In genomic region chr15:100866386-100867330, GRCh38 we compare ENCODE assay signal across 24 cellular contexts. TPM values are rescaled to one million over a fixed set of nuclear protein-coding genes. Genes with fewer than 3 reads are reported as not detected.
"Had no signal": no experiment of that assay in that cellular context is flagged by ENCODE, and none has a peak within 500 bp of the region (broad histone marks: within the 10 kb centered on the region; RNA-seq: fewer than 3 reads in every experiment).

No MANE protein-coding gene starts in this region.

- H3K27me3 ChIP-seq: vagina had no signal

- H3K36me3 ChIP-seq: left ventricle myocardium inferior, thoracic aorta, vagina, WERI-Rb-1 had no signal

- DNase-seq: activated CD4-positive, alpha-beta T cell treated with anti-CD3 and anti-CD28 coated beads for 1 hour; activated CD4-positive, alpha-beta T cell treated with anti-CD3 and anti-CD28 coated beads, Interleukin-2, amount 50 U/mL, for 1 hour; activated CD8-positive, alpha-beta T cell treated with anti-CD3 and anti-CD28 coated beads, Interleukin-2, amount 10 ng/mL, durations not matched to agents 7 days and 5 days; activated gamma-delta T cell treated with Interleukin-2 at 50 U/mL for 16 hours; anterior cingulate cortex; caudate nucleus; effector CD4-positive, alpha-beta T cell; erythroblast; foreskin fibroblast; kidney glomerular epithelial cell; left ventricle myocardium inferior; midbrain; stimulated activated CD4-positive, alpha-beta T cell treated with anti-CD3 and anti-CD28 coated beads, Interleukin-15, amount 100 ng/mL, for 24 hours; stimulated activated CD8-positive, alpha-beta memory T cell treated with anti-CD3 and anti-CD28 coated beads, Interleukin-4, amount 100 ng/mL, for 48 hours; stimulated activated naive CD4-positive, alpha-beta T cell; WERI-Rb-1 had no signal

- H3K4me3 Mint-ChIP-seq: activated CD8-positive, alpha-beta T cell treated with anti-CD3 and anti-CD28 coated beads, Interleukin-2, amount 10 ng/mL, durations not matched to agents 7 days and 5 days; activated naive CD4-positive, alpha-beta T cell treated with anti-CD3 and anti-CD28 coated beads, Interleukin-2, amount 50 U/mL, for 24 hours; brain; dendritic cell treated with granulocyte-macrophage colony-stimulating factor and Interleukin-4, amounts not matched to agents 40 ng/mL and 50 ng/mL, for 4 days; nephron; type B pancreatic cell had no signal

- H3K27ac Mint-ChIP-seq: activated CD8-positive, alpha-beta T cell treated with anti-CD3 and anti-CD28 coated beads, Interleukin-2, amount 10 ng/mL, durations not matched to agents 7 days and 5 days; activated naive CD4-positive, alpha-beta T cell treated with anti-CD3 and anti-CD28 coated beads, Interleukin-2, amount 50 U/mL, for 24 hours; dendritic cell treated with granulocyte-macrophage colony-stimulating factor and Interleukin-4, amounts not matched to agents 40 ng/mL and 50 ng/mL, for 4 days; nephron; type B pancreatic cell had no signal

- H3K27ac ChIP-seq: left ventricle myocardium inferior, thoracic aorta, vagina, WERI-Rb-1 had no signal

- H3K4me1 Mint-ChIP-seq: activated naive CD4-positive, alpha-beta T cell treated with anti-CD3 and anti-CD28 coated beads, Interleukin-2, amount 50 U/mL, for 24 hours had no signal

- H3K4me2 ChIP-seq: smooth muscle cell had no signal

- H3K4me3 ChIP-seq: left ventricle myocardium inferior, smooth muscle cell, thoracic aorta, vagina had no signal

- H3K27me3 Mint-ChIP-seq: activated naive CD4-positive, alpha-beta T cell treated with anti-CD3 and anti-CD28 coated beads, Interleukin-2, amount 50 U/mL, for 24 hours had no signal

- H3K9me3 ChIP-seq: thoracic aorta, vagina had no signal

- H3K4me1 ChIP-seq: left ventricle myocardium inferior had no signal

- ATAC-seq: activated CD8-positive, alpha-beta T cell treated with anti-CD3 and anti-CD28 coated beads, Interleukin-2, amount 10 ng/mL, durations not matched to agents 7 days and 5 days had no signal

- H3K36me3 Mint-ChIP-seq: activated naive CD4-positive, alpha-beta T cell treated with anti-CD3 and anti-CD28 coated beads, Interleukin-2, amount 50 U/mL, for 24 hours; brain; type B pancreatic cell had no signal

- H3K9me3 Mint-ChIP-seq: activated naive CD4-positive, alpha-beta T cell treated with anti-CD3 and anti-CD28 coated beads, Interleukin-2, amount 50 U/mL, for 24 hours had no signal

RNA-seq across cellular contexts. Expression of gene ALDH1A3, which starts 13.0 kb away (rescaled TPM):
- total RNA-seq: activated CD8-positive, alpha-beta T cell treated with anti-CD3 and anti-CD28 coated beads, Interleukin-2, amount 10 ng/mL, durations not matched to agents 7 days and 5 days had no signal
